ENCODE assay signal across 19 cellular contexts in the genomic region with DNA sequence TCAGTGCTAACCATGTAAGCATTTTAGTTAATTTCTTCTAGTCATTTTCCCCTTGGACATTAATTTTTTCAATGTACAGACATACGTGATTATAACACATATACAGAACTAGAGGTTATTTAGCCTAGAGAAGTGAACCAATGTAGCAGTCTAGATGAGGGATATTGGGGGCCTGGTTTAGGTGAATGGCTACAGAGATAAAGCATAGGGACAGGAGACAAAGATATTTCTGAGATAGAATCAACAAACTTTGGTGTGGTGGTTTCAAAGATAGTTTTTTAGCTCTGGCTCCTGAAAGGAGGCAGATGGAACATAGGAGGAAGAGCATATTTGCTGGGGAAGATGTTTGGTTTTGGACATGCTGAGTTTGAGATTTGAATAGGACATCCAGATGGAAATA. TPM values are rescaled to one million over a fixed set of nuclear protein-coding genes. Genes with fewer than 3 reads are reported as not detected.
DNase-seq lines count a peak whose midpoint lies in the region; ATAC-seq, FAIRE-seq and TF ChIP-seq lines count a peak whose summit lies in the region.
"Had no signal": no experiment of that assay in that cellular context is flagged by ENCODE, and none has a peak within 500 bp of the region (broad histone marks: within the 10 kb centered on the region; RNA-seq: fewer than 3 reads in every experiment).

No MANE protein-coding gene starts in this region.

- H3K36me3 Mint-ChIP-seq in activated naive CD8-positive, alpha-beta T cell = peaks cover 2% of the 10 kb centered on the region
- peaks cover 16% of the 10 kb centered on the region for H3K36me3 Mint-ChIP-seq in activated naive CD8-positive, alpha-beta T cell treated with anti-CD3 and anti-CD28 coated beads, Interleukin-2, amount 50 U/mL, for 24 hours (ENCODE audit: low read depth)
- no peaks in the 10 kb centered on the region for H3K36me3 Mint-ChIP-seq in chondrocyte (ENCODE audit: low read depth)
- peaks cover 2% of the 10 kb centered on the region for H3K36me3 Mint-ChIP-seq in progenitor cell of endocrine pancreas (ENCODE audit: insufficient read depth)
- peaks cover 24% of the 10 kb centered on the region for H3K36me3 Mint-ChIP-seq in stimulated activated effector memory CD8-positive, alpha-beta T cell treated with anti-CD3 and anti-CD28 coated beads, Interleukin-12 subunit alpha, Interleukin-12 subunit beta, amount 100 ng/mL, for 72 hours

- TF ChIP-seq POLR2A in H54 (IDR thresholded peaks at IDR 0.05; ENCODE audit: low read depth, low read length) = no peak
- no peak for TF ChIP-seq POLR2A in spleen (IDR thresholded peaks at IDR 0.05)

- no peak for DNase-seq in activated naive CD8-positive, alpha-beta T cell treated with anti-CD3 and anti-CD28 coated beads, Interleukin-2, amount 50 U/mL, for 24 hours
- no peak for DNase-seq in H54 (ENCODE audit: insufficient read length, low spot score)
- DNase-seq in chondrocyte (ENCODE audit: low spot score) = no peak
- no peak for DNase-seq in progenitor cell of endocrine pancreas (ENCODE audit: low spot score, unreplicated experiment)
- no peak for DNase-seq in spleen
- no peak for DNase-seq in stimulated activated effector memory CD8-positive, alpha-beta T cell treated with anti-CD3 and anti-CD28 coated beads, Interleukin-12 subunit alpha, Interleukin-12 subunit beta, amount 100 ng/mL, for 72 hours (ENCODE audit: low spot score in 2 of 2)
- no peak for DNase-seq in ecto neural progenitor cell (ENCODE audit: low spot score)
- DNase-seq: DMS79 treated with DMSO at 0.1 percent for 48 hours, GOT3, MV-4-11, NCI-H1417, NCI-H187 treated with DMSO at 0.1 percent for 48 hours, NCI-H446, NCI-H748 treated with DMSO at 0.1 percent for 48 hours, PC-3 had no signal

- no peaks in the 10 kb centered on the region for H3K27me3 Mint-ChIP-seq in activated naive CD8-positive, alpha-beta T cell
- H3K27me3 Mint-ChIP-seq in activated naive CD8-positive, alpha-beta T cell treated with anti-CD3 and anti-CD28 coated beads, Interleukin-2, amount 50 U/mL, for 24 hours = no peaks in the 10 kb centered on the region
- H3K27me3 Mint-ChIP-seq in chondrocyte (ENCODE audit: low read depth) = no peaks in the 10 kb centered on the region
- no peaks in the 10 kb centered on the region for H3K27me3 Mint-ChIP-seq in progenitor cell of endocrine pancreas

- peaks cover 8 to 86% (median 49%) of the 10 kb centered on the region in 6 donors for H3K4me1 ChIP-seq in spleen

- H3K27me3 ChIP-seq in spleen (replicated peaks in 1 of 7) = no peaks in the 10 kb centered on the region

- H3K36me3 ChIP-seq in spleen = peaks cover 0 to 5% (median 2%) of the 10 kb centered on the region in 6 donors

- peaks cover 64% of the 10 kb centered on the region for H3K4me1 Mint-ChIP-seq in activated naive CD8-positive, alpha-beta T cell (ENCODE audit: low read depth)
- peaks cover 73% of the 10 kb centered on the region for H3K4me1 Mint-ChIP-seq in activated naive CD8-positive, alpha-beta T cell treated with anti-CD3 and anti-CD28 coated beads, Interleukin-2, amount 50 U/mL, for 24 hours
- H3K4me1 Mint-ChIP-seq in chondrocyte (ENCODE audit: low read depth) (peaks cover 47% of the 10 kb centered on the region), progenitor cell of endocrine pancreas (ENCODE audit: low read depth) (peaks cover 2% of the 10 kb centered on the region)
- H3K4me1 Mint-ChIP-seq in stimulated activated effector memory CD8-positive, alpha-beta T cell treated with anti-CD3 and anti-CD28 coated beads, Interleukin-12 subunit alpha, Interleukin-12 subunit beta, amount 100 ng/mL, for 72 hours = peaks cover 62% of the 10 kb centered on the region

- WGBS in spleen, 5 donors = 80 to 93% (median 84%) methylated on average over 1 of the region's 1 CpG

- TF ChIP-seq CTCF in chondrocyte (IDR thresholded peaks at IDR 0.05) (no peak), progenitor cell of endocrine pancreas (IDR thresholded peaks at IDR 0.05; ENCODE audit: unreplicated experiment) (no peak), spleen (IDR thresholded peaks at IDR 0.05 in 8 of 11, conservative IDR thresholded peaks at IDR 0.05 in 3 of 11) (no peak)

- peak; percentile 62 for FAIRE-seq in H54 (lab: Jason Lieb, UNC)
- FAIRE-seq: G401.6 had no signal

- intact Hi-C loops in spleen (cut with DNase I; ENCODE audit: low total_unique reads) = no loop called here

- H3K27ac ChIP-seq in spleen = no peak overlapping the region
- H3K27ac ChIP-seq: RWPE1 had no signal

- H3K4me3 Mint-ChIP-seq in activated naive CD8-positive, alpha-beta T cell = no peak overlapping the region
- H3K4me3 Mint-ChIP-seq in activated naive CD8-positive, alpha-beta T cell treated with anti-CD3 and anti-CD28 coated beads, Interleukin-2, amount 50 U/mL, for 24 hours = no peak overlapping the region
- no peak overlapping the region for H3K4me3 Mint-ChIP-seq in chondrocyte (ENCODE audit: unreplicated experiment)
- H3K4me3 Mint-ChIP-seq in progenitor cell of endocrine pancreas (ENCODE audit: low read depth) = no peak overlapping the region
- H3K4me3 Mint-ChIP-seq in stimulated activated effector memory CD8-positive, alpha-beta T cell treated with anti-CD3 and anti-CD28 coated beads, Interleukin-12 subunit alpha, Interleukin-12 subunit beta, amount 100 ng/mL, for 72 hours = no peak overlapping the region
- H3K4me3 Mint-ChIP-seq: CD14-positive monocyte had no signal

- H3K9me3 ChIP-seq in spleen = no peaks in the 10 kb centered on the region

- no peak overlapping the region for H3K4me3 ChIP-seq in spleen

- no peaks in the 10 kb centered on the region for H3K9me3 Mint-ChIP-seq in activated naive CD8-positive, alpha-beta T cell (ENCODE audit: low read depth)
- peaks cover 6% of the 10 kb centered on the region for H3K9me3 Mint-ChIP-seq in activated naive CD8-positive, alpha-beta T cell treated with anti-CD3 and anti-CD28 coated beads, Interleukin-2, amount 50 U/mL, for 24 hours
- H3K9me3 Mint-ChIP-seq in chondrocyte (ENCODE audit: low read depth) (no peaks in the 10 kb centered on the region), progenitor cell of endocrine pancreas (ENCODE audit: low read depth) (no peaks in the 10 kb centered on the region)
- H3K9me3 Mint-ChIP-seq in stimulated activated effector memory CD8-positive, alpha-beta T cell treated with anti-CD3 and anti-CD28 coated beads, Interleukin-12 subunit alpha, Interleukin-12 subunit beta, amount 100 ng/mL, for 72 hours = no peaks in the 10 kb centered on the region
- H3K9me3 Mint-ChIP-seq: CD14-positive monocyte had no signal

- no peak for ATAC-seq in activated naive CD8-positive, alpha-beta T cell treated with anti-CD3 and anti-CD28 coated beads, Interleukin-2, amount 50 U/mL, for 24 hours
- no peak for ATAC-seq in stimulated activated effector memory CD8-positive, alpha-beta T cell treated with anti-CD3 and anti-CD28 coated beads, Interleukin-12 subunit alpha, Interleukin-12 subunit beta, amount 100 ng/mL, for 72 hours
- ATAC-seq: PC-3 had no signal

- H3K27ac Mint-ChIP-seq in activated naive CD8-positive, alpha-beta T cell = peak overlapping the region; percentile 11
- H3K27ac Mint-ChIP-seq in activated naive CD8-positive, alpha-beta T cell treated with anti-CD3 and anti-CD28 coated beads, Interleukin-2, amount 50 U/mL, for 24 hours = no peak overlapping the region
- peak overlapping the region; percentile 3 for H3K27ac Mint-ChIP-seq in chondrocyte (ENCODE audit: unreplicated experiment)
- H3K27ac Mint-ChIP-seq in progenitor cell of endocrine pancreas = peak overlapping the region; percentile 6
- no peak overlapping the region for H3K27ac Mint-ChIP-seq in stimulated activated effector memory CD8-positive, alpha-beta T cell treated with anti-CD3 and anti-CD28 coated beads, Interleukin-12 subunit alpha, Interleukin-12 subunit beta, amount 100 ng/mL, for 72 hours
- H3K27ac Mint-ChIP-seq: CD14-positive monocyte had no signal

RNA-seq across cellular contexts. Expression of a gene that starts 23.0 kb away (rescaled TPM):
- total RNA-seq in chondrocyte (11.9 to 16.0 TPM (median 15.5 TPM) in 3 replicates), progenitor cell of endocrine pancreas (20.5 TPM in 2 replicates), spleen (10 to 100 TPM; 15.9 to 26.3 (median 22.6) TPM)
- 1 to 10 TPM; 3.8 to 4.6 (median 4.1) TPM for polyA plus RNA-seq in spleen

Comparison
In these comparisons a context has a peak if more than half of its experiments do, and no peak if none do; other contexts are left out.
1. H3K27ac Mint-ChIP-seq: peak in activated naive CD8-positive, alpha-beta T cell (single experiment), chondrocyte (single experiment) and progenitor cell of endocrine pancreas (single experiment); none in activated naive CD8-positive, alpha-beta T cell treated with anti-CD3 and anti-CD28 coated beads, Interleukin-2, amount 50 U/mL, for 24 hours (single experiment) and stimulated activated effector memory CD8-positive, alpha-beta T cell treated with anti-CD3 and anti-CD28 coated beads, Interleukin-12 subunit alpha, Interleukin-12 subunit beta, amount 100 ng/mL, for 72 hours (single experiment).